In the genomic region with DNA sequence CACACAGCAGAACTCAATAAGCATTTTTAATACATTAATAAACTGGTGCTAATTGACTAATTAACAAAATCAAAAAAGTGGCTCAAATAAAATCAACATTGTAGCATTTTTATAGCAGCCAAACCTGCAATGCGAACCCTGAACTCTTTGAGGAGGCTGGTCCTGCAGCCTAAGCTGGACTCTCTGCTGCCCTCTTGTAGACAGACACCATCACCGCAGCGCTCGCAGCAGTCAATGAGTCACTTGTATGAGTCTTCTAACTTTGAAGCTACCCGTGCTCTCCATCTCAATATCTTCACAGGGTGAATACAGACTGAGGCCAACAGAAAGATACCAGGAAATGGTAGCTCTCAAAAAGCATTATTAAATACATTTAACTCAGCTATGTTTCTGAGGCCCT, we compare ENCODE assay signal across 8 cellular contexts.
DNase-seq lines count a peak whose midpoint lies in the region; TF ChIP-seq lines count a peak whose summit lies in the region.

No MANE protein-coding gene starts in this region.

- no peak overlapping the region for H3K4me3 ChIP-seq in HEK293 (ENCODE audit: low read depth, low read length)

- H3K9me3 ChIP-seq in HEK293 (ENCODE audit: control insufficient read depth, insufficient read depth, low read depth, low read length) = no peaks in the 10 kb centered on the region

- H3K36me3 ChIP-seq in HEK293 (ENCODE audit: control insufficient read depth in 2 of 2, insufficient read depth in 1 of 2, low read length in 2 of 2) = no peaks in the 10 kb centered on the region

- H3K27ac ChIP-seq in 22Rv1 (no peak overlapping the region), HEK293 (ENCODE audit: extremely low read depth, low read depth, low read length) (no peak overlapping the region), epithelial cell of prostate (no peak overlapping the region)

- H3K4me1 ChIP-seq in HEK293 (ENCODE audit: control insufficient read depth, insufficient read depth, low read length) = no peaks in the 10 kb centered on the region

- TF ChIP-seq CTCF in 22Rv1 (IDR thresholded peaks at IDR 0.05) (peak; percentile 80), HEK293 (tag by site-specific recombination; IDR thresholded peaks at IDR 0.05) (no peak; the same call in 1 of the 2 replicates)

- CTCF ChIA-PET in HEK293 (lab: Yijun Ruan, JAX) = interaction anchor here (0.6 to 2.4 kb wide), 25 partner anchors 8 to 763 kb away, joined by 3 to 9 read pairs (median 4); partner anchors contain the start of gene KRTAP7-1

- POLR2A ChIA-PET in HEK293 (lab: Yijun Ruan, JAX) = no interaction called here

- DNase-seq in SKM-1 (lab: John Stamatoyannopoulos, UW; ENCODE audit: unreplicated experiment) = peak; percentile 9
- peak; percentile 1 for DNase-seq in epithelial cell of prostate (ENCODE audit: low read depth, low spot score)
- DNase-seq in stimulated activated CD8-positive, alpha-beta memory T cell treated with anti-CD3 and anti-CD28 coated beads, Interleukin-4, amount 100 ng/mL, for 48 hours = peak; percentile 50
- no peak for DNase-seq in dedifferentiated amniotic fluid mesenchymal stem cell (ENCODE audit: extremely low spot score)
- DNase-seq in GM03348 (ENCODE audit: low spot score) = no peak
- DNase-seq in NCI-H446 treated with DMSO at 0.1 percent for 48 hours (lab: John Stamatoyannopoulos, UW) = no peak

TF ChIP-seq in HEK293, 187 proteins besides CTCF, POLR2A, EP300 and RAD21:
- peak; percentile 58 for TF ChIP-seq SCRT2 (tag by site-specific recombination; IDR thresholded peaks at IDR 0.05)
- no peak for TF ChIP-seq ZNF394 (tag by site-specific recombination; IDR thresholded peaks at IDR 0.05; ENCODE audit: borderline replicate concordance)

Comparison
In these comparisons a context has a peak if more than half of its experiments do, and no peak if none do; other contexts are left out.
1. DNase-seq: peak in SKM-1 (single experiment), epithelial cell of prostate (single experiment) and stimulated activated CD8-positive, alpha-beta memory T cell treated with anti-CD3 and anti-CD28 coated beads, Interleukin-4, amount 100 ng/mL, for 48 hours (single experiment); none in dedifferentiated amniotic fluid mesenchymal stem cell (single experiment), GM03348 (single experiment) and NCI-H446 treated with DMSO at 0.1 percent for 48 hours (single experiment).